1 cellular context compared by ENCODE assay signal in the genomic region with DNA sequence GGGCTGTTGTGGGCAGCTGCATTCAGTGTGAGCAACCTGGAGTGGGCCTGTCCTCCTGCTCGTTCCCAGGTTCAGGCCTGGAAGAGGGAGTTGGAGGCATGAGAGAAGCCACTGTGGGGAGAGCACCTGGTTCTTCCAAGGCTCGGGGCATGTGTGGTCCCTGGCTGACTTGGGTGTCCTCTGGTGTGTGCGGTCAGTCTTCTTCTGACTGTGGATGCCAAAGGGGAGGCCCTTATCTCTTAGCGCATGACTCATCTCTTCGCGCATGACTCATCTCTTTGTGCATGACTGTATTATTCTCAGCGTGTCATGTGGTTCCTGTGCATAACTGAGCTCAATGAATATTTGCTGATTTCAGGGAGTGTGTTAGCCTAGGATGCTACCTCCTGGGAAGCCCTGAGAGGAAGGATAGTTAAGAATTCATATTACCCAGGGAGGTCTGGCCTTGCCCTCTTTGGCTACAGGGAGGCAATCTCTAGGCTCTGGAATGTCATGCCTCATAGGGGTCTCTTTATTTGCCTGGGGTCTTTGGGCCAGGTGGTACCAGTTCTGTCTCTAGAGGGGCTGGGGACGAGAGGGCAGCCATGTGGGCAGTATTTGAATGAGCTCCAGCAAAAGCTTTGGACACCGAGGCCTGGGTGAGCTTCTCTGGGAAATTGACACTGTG.
TF ChIP-seq lines count a peak whose summit lies in the region.

No MANE protein-coding gene starts in this region.

TF ChIP-seq in WTC11, 78 proteins besides CTCF, POLR2A, EP300 and RAD21 (continued from another document):
- TF ChIP-seq, protein P1, sequence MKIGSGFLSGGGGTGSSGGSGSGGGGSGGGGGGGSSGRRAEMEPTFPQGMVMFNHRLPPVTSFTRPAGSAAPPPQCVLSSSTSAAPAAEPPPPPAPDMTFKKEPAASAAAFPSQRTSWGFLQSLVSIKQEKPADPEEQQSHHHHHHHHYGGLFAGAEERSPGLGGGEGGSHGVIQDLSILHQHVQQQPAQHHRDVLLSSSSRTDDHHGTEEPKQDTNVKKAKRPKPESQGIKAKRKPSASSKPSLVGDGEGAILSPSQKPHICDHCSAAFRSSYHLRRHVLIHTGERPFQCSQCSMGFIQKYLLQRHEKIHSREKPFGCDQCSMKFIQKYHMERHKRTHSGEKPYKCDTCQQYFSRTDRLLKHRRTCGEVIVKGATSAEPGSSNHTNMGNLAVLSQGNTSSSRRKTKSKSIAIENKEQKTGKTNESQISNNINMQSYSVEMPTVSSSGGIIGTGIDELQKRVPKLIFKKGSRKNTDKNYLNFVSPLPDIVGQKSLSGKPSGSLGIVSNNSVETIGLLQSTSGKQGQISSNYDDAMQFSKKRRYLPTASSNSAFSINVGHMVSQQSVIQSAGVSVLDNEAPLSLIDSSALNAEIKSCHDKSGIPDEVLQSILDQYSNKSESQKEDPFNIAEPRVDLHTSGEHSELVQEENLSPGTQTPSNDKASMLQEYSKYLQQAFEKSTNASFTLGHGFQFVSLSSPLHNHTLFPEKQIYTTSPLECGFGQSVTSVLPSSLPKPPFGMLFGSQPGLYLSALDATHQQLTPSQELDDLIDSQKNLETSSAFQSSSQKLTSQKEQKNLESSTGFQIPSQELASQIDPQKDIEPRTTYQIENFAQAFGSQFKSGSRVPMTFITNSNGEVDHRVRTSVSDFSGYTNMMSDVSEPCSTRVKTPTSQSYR (CRISPR knock-in tag; IDR thresholded peaks at IDR 0.05), result no peak
TF ChIP-seq in WTC11: peak in this region for 0.
